Comparison of ENCODE assay signal across 1 cellular context in genomic region chr5:41345295-41345694, GRCh38.
TF ChIP-seq lines count a peak whose summit lies in the region.

No MANE protein-coding gene starts in this region.

TF ChIP-seq in SK-N-SH, 30 proteins besides CTCF, POLR2A, EP300 and RAD21 (continued from another document):
- TF ChIP-seq, protein P1, sequence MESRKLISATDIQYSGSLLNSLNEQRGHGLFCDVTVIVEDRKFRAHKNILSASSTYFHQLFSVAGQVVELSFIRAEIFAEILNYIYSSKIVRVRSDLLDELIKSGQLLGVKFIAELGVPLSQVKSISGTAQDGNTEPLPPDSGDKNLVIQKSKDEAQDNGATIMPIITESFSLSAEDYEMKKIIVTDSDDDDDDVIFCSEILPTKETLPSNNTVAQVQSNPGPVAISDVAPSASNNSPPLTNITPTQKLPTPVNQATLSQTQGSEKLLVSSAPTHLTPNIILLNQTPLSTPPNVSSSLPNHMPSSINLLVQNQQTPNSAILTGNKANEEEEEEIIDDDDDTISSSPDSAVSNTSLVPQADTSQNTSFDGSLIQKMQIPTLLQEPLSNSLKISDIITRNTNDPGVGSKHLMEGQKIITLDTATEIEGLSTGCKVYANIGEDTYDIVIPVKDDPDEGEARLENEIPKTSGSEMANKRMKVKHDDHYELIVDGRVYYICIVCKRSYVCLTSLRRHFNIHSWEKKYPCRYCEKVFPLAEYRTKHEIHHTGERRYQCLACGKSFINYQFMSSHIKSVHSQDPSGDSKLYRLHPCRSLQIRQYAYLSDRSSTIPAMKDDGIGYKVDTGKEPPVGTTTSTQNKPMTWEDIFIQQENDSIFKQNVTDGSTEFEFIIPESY (IDR thresholded peaks at IDR 0.05; ENCODE audit: borderline replicate concordance, low read depth), result no peak
- 0 out of 2 replicates have a peak, but pooled peaks have one; percentile 24 for TF ChIP-seq TEAD4 (IDR thresholded peaks at IDR 0.05; ENCODE audit: borderline replicate concordance, insufficient read depth)
- TF ChIP-seq CHD2 (IDR thresholded peaks at IDR 0.05; ENCODE audit: low read length, partially characterized antibody), result peak; percentile 49
- TF ChIP-seq JUND (IDR thresholded peaks at IDR 0.05), result no peak
- TF ChIP-seq MEF2A (IDR thresholded peaks at IDR 0.05; ENCODE audit: borderline replicate concordance, low read depth), result no peak
- peak; percentile 67; the same call in 1 of the 2 replicates for TF ChIP-seq FOXJ3 (CRISPR knock-in tag; IDR thresholded peaks at IDR 0.05)
- no peak for TF ChIP-seq RFX5 (IDR thresholded peaks at IDR 0.05; ENCODE audit: low read length)
